In genomic region chr15:99447497-99448371, GRCh38 we compare ENCODE assay signal across 11 cellular contexts.
DNase-seq lines count a peak whose midpoint lies in the region; TF ChIP-seq lines count a peak whose summit lies in the region.
"Had no signal": no experiment of that assay in that cellular context is flagged by ENCODE, and none has a peak within 500 bp of the region (broad histone marks: within the 10 kb centered on the region; RNA-seq: fewer than 3 reads in every experiment).

No MANE protein-coding gene starts in this region.

- no peaks in the 10 kb centered on the region for H3K27me3 ChIP-seq in Karpas-422 (ENCODE audit: low read length)
- no peaks in the 10 kb centered on the region for H3K27me3 ChIP-seq in CD8-positive, alpha-beta memory T cell (ENCODE audit: insufficient read depth, low read length, poor library complexity, severe bottlenecking)
- no peaks in the 10 kb centered on the region for H3K27me3 ChIP-seq in thyroid gland

- H3K36me3 Mint-ChIP-seq in osteocyte (ENCODE audit: unreplicated experiment) = no peaks in the 10 kb centered on the region
- no peaks in the 10 kb centered on the region for H3K36me3 Mint-ChIP-seq in CD8-positive, alpha-beta memory T cell

- H2AFZ ChIP-seq in Karpas-422 (ENCODE audit: low read length) = no peak overlapping the region

- peak overlapping the region; percentile 68 for H3K27ac Mint-ChIP-seq in osteocyte (ENCODE audit: unreplicated experiment)
- H3K27ac Mint-ChIP-seq in CD8-positive, alpha-beta memory T cell = peak overlapping the region in 1 of 8 donors; percentile 60

- H3K36me3 ChIP-seq in Karpas-422 (ENCODE audit: insufficient read depth, low read length) (no peaks in the 10 kb centered on the region), thyroid gland (no peaks in the 10 kb centered on the region)
- H3K36me3 ChIP-seq in CD8-positive, alpha-beta memory T cell (ENCODE audit: insufficient read depth, low read length) = no peaks in the 10 kb centered on the region

- DNase-seq in NCI-H82 (lab: John Stamatoyannopoulos, UW) (peak; percentile 77), NCI-H82 treated with DMSO at 0.1 percent for 48 hours (lab: John Stamatoyannopoulos, UW; ENCODE audit: unreplicated experiment) (no peak), Karpas-422 (no peak), choroid plexus epithelial cell (ENCODE audit: low read depth) (peak; percentile 46), osteocyte (ENCODE audit: extremely low spot score, unreplicated experiment) (peak; percentile 81), SHP77 (lab: John Stamatoyannopoulos, UW) (no peak), thyroid gland (no peak)
- DNase-seq in CD8-positive, alpha-beta memory T cell = no peak
- DNase-seq: effector CD4-positive, alpha-beta T cell; MM.1S; nucleus accumbens had no signal

- H3K4me1 ChIP-seq in Karpas-422 (ENCODE audit: low read length) (peaks cover 12% of the 10 kb centered on the region), thyroid gland (peaks cover 0 to 20% of the 10 kb centered on the region in 2 donors)
- H3K4me1 ChIP-seq in CD8-positive, alpha-beta memory T cell (ENCODE audit: insufficient read depth, low read length) = peaks cover 40% of the 10 kb centered on the region

- H3K27ac ChIP-seq in Karpas-422 (ENCODE audit: low read length) (no peak overlapping the region), thyroid gland (no peak overlapping the region)
- H3K27ac ChIP-seq in CD8-positive, alpha-beta memory T cell (ENCODE audit: low read depth, low read length) = no peak overlapping the region

- H3K9me3 ChIP-seq in Karpas-422 (ENCODE audit: low read length) (no peaks in the 10 kb centered on the region), thyroid gland (no peaks in the 10 kb centered on the region)
- no peaks in the 10 kb centered on the region for H3K9me3 ChIP-seq in CD8-positive, alpha-beta memory T cell (ENCODE audit: low read length)

- TF ChIP-seq CTCF in choroid plexus epithelial cell (conservative IDR thresholded peaks at IDR 0.05; ENCODE audit: low read depth, low read length) (no peak), osteocyte (IDR thresholded peaks at IDR 0.05) (no peak), thyroid gland (IDR thresholded peaks at IDR 0.05) (no peak)

- H3K4me3 ChIP-seq in Karpas-422 (ENCODE audit: low read length) (no peak overlapping the region), choroid plexus epithelial cell (ENCODE audit: low read depth, low read length) (no peak overlapping the region), thyroid gland (replicated peaks in 1 of 3) (no peak overlapping the region)
- H3K4me3 ChIP-seq in CD8-positive, alpha-beta memory T cell (ENCODE audit: low read length) = no peak overlapping the region

- H3K4me1 Mint-ChIP-seq in osteocyte (ENCODE audit: unreplicated experiment) = peaks cover 55% of the 10 kb centered on the region
- peaks cover 22 to 43% (median 40%) of the 10 kb centered on the region in 3 donors for H3K4me1 Mint-ChIP-seq in CD8-positive, alpha-beta memory T cell

- H3K79me2 ChIP-seq in Karpas-422 (ENCODE audit: low read length) = no peaks in the 10 kb centered on the region

- intact Hi-C loops in thyroid gland (cut with DNase I) = no loop called here

- no peaks in the 10 kb centered on the region for H3K27me3 Mint-ChIP-seq in osteocyte (ENCODE audit: unreplicated experiment)
- H3K27me3 Mint-ChIP-seq in CD8-positive, alpha-beta memory T cell = peaks cover 12 to 26% of the 10 kb centered on the region in 2 donors

- no peaks in the 10 kb centered on the region for H3K9me3 Mint-ChIP-seq in osteocyte (ENCODE audit: unreplicated experiment)
- H3K9me3 Mint-ChIP-seq in CD8-positive, alpha-beta memory T cell = peaks cover 0 to 2% (median 0%) of the 10 kb centered on the region in 5 donors

- H4K20me1 ChIP-seq in Karpas-422 (ENCODE audit: insufficient read depth, low read depth, low read length) = no peaks in the 10 kb centered on the region

- H3K4me3 Mint-ChIP-seq in osteocyte (ENCODE audit: unreplicated experiment) = no peak overlapping the region
- H3K4me3 Mint-ChIP-seq in CD8-positive, alpha-beta memory T cell = no peak overlapping the region

- CTCF ChIA-PET in CD8-positive, alpha-beta memory T cell (lab: Charles Lee) = no interaction called here

- H3K9me2 ChIP-seq in Karpas-422 (replicated peaks; ENCODE audit: insufficient read depth, low read length) = no peaks in the 10 kb centered on the region

- no peak for TF ChIP-seq POLR2A in thyroid gland (IDR thresholded peaks at IDR 0.05)

- 55 to 57% methylated on average over 23 to 27 of the region's 28 CpGs for WGBS in thyroid gland, 2 donors

- H3K4me2 ChIP-seq in Karpas-422 (ENCODE audit: low read depth, low read length, poor library complexity, severe bottlenecking) = peak overlapping the region; percentile 22

- POLR2A ChIA-PET in CD8-positive, alpha-beta memory T cell (lab: Charles Lee) = no interaction called here

- H3K9ac ChIP-seq in Karpas-422 (ENCODE audit: low read length) = no peak overlapping the region

Comparison
In these comparisons a context has a peak if more than half of its experiments do, and no peak if none do; other contexts are left out.
1. DNase-seq: peak in NCI-H82 (single experiment), choroid plexus epithelial cell (single experiment) and osteocyte (single experiment); none in NCI-H82 treated with DMSO at 0.1 percent for 48 hours (single experiment), Karpas-422 (single experiment), SHP77 (0 of 2), CD8-positive, alpha-beta memory T cell (0 of 5) and thyroid gland (0 of 2).